Comparison of ENCODE assay signal across 8 cellular contexts in the genomic region with DNA sequence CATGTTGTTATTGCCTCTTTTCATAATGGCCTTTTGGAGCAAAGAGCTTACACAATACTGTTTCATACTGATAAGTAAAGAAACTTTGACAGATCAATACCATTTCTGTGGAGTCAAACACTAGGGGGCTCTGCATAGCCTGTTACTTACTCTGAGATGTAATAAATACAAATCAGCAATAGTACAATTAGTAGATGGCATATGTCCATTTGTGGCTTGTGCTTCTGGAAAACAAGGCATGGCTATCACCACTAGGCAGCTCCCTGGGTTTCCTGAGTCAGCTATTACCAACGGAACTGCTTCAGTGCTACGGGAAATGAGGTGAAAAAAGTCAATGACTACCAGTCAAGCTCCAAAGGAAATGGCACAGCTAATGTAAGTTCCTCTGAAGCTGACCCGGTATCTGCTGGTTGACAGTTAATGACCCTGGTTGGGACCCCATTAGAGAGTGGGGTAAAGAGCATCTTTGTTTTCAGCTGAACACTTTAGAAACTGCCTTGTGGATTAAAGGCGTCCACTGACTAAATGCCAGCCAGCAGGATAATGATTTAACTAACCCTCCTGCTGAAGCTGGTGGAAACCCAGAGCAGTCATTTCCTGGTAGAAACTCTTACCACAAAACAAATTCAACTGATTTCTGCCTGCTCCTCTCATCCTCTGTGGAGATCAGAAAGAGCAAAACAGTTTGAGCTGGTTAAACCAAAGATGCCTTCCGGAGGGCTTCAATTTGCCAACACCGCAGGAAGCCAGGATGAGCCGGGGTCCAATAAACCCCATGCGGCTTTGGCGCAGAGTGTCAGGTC.
DNase-seq lines count a peak whose midpoint lies in the region; ATAC-seq lines count a peak whose summit lies in the region.

No MANE protein-coding gene starts in this region.

- no peaks in the 10 kb centered on the region for H3K36me3 ChIP-seq in thymus (ENCODE audit: control insufficient read depth, insufficient read depth)

- H3K4me3 ChIP-seq in thymus (ENCODE audit: low read length), result no peak overlapping the region

- no peaks in the 10 kb centered on the region for H3K27me3 ChIP-seq in thymus (ENCODE audit: control insufficient read depth, insufficient read depth)

- H3K27ac ChIP-seq in thymus (ENCODE audit: low read depth), result peak overlapping the region; percentile 42

- DNase-seq in DMS53 treated with DMSO at 0.1 percent for 48 hours (lab: John Stamatoyannopoulos, UW; ENCODE audit: unreplicated experiment), result peak; percentile 8
- DNase-seq in KG1 (lab: John Stamatoyannopoulos, UW), result peak; percentile 92
- DNase-seq in activated T-cell treated with anti-CD3 and anti-CD28 coated beads, Interleukin-2, amount 50 U/mL, for 48 hours, result peak; percentile 56 to 58
- peak; percentile 34 for DNase-seq in hepatic stellate cell (ENCODE audit: low spot score)
- no peak for DNase-seq in GM19240 (ENCODE audit: insufficient read length, low spot score)

- peaks cover 6% of the 10 kb centered on the region for H3K4me1 ChIP-seq in thymus (ENCODE audit: control insufficient read depth, insufficient read depth, low read length)

- WGBS in thymus, result 5% methylated on average over 9 of the region's 9 CpGs

- no peak for ATAC-seq in HG03378 (IDR thresholded peaks at IDR 0.05; ENCODE audit: unreplicated experiment)
- ATAC-seq in GM19324 (IDR thresholded peaks at IDR 0.05; ENCODE audit: low FRiP score, unreplicated experiment), result no peak

- no peaks in the 10 kb centered on the region for H3K9me3 ChIP-seq in thymus (ENCODE audit: control insufficient read depth)
